ENCODE assay signal across 3 cellular contexts in the genomic region with DNA sequence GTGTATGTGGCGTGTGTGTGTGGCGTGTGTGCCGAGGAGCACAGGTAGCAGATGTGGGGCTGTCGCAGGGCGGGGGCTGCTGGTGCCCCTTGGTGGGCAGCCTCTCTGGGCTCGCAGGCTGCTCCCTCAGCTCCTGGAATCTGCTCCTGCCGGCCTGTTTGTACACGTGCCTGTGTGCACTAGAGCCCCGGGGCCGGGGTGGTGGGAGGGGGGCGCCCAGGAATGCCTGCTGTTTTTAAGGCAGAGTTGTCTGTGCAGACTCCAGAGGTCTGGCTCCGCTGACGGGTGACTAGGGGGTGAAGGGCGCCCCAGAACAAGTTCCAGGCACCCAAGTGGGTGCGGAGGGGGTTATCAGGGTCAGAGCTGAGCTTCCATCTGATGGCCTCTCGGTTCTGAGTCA.
TF ChIP-seq lines count a peak whose summit lies in the region.

No MANE protein-coding gene starts in this region.

TF ChIP-seq in SK-N-SH, 30 proteins besides CTCF, POLR2A, EP300 and RAD21 (continued from another document):
- TF ChIP-seq, protein P1, sequence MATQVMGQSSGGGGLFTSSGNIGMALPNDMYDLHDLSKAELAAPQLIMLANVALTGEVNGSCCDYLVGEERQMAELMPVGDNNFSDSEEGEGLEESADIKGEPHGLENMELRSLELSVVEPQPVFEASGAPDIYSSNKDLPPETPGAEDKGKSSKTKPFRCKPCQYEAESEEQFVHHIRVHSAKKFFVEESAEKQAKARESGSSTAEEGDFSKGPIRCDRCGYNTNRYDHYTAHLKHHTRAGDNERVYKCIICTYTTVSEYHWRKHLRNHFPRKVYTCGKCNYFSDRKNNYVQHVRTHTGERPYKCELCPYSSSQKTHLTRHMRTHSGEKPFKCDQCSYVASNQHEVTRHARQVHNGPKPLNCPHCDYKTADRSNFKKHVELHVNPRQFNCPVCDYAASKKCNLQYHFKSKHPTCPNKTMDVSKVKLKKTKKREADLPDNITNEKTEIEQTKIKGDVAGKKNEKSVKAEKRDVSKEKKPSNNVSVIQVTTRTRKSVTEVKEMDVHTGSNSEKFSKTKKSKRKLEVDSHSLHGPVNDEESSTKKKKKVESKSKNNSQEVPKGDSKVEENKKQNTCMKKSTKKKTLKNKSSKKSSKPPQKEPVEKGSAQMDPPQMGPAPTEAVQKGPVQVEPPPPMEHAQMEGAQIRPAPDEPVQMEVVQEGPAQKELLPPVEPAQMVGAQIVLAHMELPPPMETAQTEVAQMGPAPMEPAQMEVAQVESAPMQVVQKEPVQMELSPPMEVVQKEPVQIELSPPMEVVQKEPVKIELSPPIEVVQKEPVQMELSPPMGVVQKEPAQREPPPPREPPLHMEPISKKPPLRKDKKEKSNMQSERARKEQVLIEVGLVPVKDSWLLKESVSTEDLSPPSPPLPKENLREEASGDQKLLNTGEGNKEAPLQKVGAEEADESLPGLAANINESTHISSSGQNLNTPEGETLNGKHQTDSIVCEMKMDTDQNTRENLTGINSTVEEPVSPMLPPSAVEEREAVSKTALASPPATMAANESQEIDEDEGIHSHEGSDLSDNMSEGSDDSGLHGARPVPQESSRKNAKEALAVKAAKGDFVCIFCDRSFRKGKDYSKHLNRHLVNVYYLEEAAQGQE (IDR thresholded peaks at IDR 0.05; ENCODE audit: low read depth, low read length), result no peak
- TF ChIP-seq, protein P2, sequence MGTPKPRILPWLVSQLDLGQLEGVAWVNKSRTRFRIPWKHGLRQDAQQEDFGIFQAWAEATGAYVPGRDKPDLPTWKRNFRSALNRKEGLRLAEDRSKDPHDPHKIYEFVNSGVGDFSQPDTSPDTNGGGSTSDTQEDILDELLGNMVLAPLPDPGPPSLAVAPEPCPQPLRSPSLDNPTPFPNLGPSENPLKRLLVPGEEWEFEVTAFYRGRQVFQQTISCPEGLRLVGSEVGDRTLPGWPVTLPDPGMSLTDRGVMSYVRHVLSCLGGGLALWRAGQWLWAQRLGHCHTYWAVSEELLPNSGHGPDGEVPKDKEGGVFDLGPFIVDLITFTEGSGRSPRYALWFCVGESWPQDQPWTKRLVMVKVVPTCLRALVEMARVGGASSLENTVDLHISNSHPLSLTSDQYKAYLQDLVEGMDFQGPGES (IDR thresholded peaks at IDR 0.05; ENCODE audit: low read depth, low read length), result no peak
- TF ChIP-seq NFIC (IDR thresholded peaks at IDR 0.05; ENCODE audit: borderline replicate concordance) (no peak), RFX5 (IDR thresholded peaks at IDR 0.05; ENCODE audit: low read length) (no peak), NRF1 (IDR thresholded peaks at IDR 0.05; ENCODE audit: low read depth, low read length) (no peak), JUND (IDR thresholded peaks at IDR 0.05) (no peak), TEAD4 (IDR thresholded peaks at IDR 0.05; ENCODE audit: borderline replicate concordance, insufficient read depth) (no peak), MEF2A (IDR thresholded peaks at IDR 0.05; ENCODE audit: borderline replicate concordance, low read depth) (no peak), YY1 (IDR thresholded peaks at IDR 0.05; ENCODE audit: low read depth) (no peak), EZH2phosphoT487 (IDR thresholded peaks at IDR 0.05; ENCODE audit: borderline replicate concordance, low read depth) (no peak)

TF ChIP-seq in SK-N-SH treated with all-trans-retinoic acid at 6 μM for 48 hours, 23 proteins besides CTCF, POLR2A, EP300 and RAD21 (continued from another document):
- TF ChIP-seq, protein P3, sequence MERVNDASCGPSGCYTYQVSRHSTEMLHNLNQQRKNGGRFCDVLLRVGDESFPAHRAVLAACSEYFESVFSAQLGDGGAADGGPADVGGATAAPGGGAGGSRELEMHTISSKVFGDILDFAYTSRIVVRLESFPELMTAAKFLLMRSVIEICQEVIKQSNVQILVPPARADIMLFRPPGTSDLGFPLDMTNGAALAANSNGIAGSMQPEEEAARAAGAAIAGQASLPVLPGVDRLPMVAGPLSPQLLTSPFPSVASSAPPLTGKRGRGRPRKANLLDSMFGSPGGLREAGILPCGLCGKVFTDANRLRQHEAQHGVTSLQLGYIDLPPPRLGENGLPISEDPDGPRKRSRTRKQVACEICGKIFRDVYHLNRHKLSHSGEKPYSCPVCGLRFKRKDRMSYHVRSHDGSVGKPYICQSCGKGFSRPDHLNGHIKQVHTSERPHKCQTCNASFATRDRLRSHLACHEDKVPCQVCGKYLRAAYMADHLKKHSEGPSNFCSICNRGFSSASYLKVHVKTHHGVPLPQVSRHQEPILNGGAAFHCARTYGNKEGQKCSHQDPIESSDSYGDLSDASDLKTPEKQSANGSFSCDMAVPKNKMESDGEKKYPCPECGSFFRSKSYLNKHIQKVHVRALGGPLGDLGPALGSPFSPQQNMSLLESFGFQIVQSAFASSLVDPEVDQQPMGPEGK (CRISPR knock-in tag; IDR thresholded peaks at IDR 0.05; ENCODE audit: borderline replicate concordance), result no peak
- TF ChIP-seq ZC3H10 (CRISPR knock-in tag; IDR thresholded peaks at IDR 0.05), result no peak
- no peak for TF ChIP-seq GLIS3 (CRISPR knock-in tag; IDR thresholded peaks at IDR 0.05)
- TF ChIP-seq ZNF565 (CRISPR knock-in tag; conservative IDR thresholded peaks at IDR 0.05; ENCODE audit: low read depth), result no peak
- no peak for TF ChIP-seq TOX (CRISPR knock-in tag; IDR thresholded peaks at IDR 0.05; ENCODE audit: borderline replicate concordance)
- no peak for TF ChIP-seq SNAI2 (CRISPR knock-in tag; IDR thresholded peaks at IDR 0.05)
- TF ChIP-seq CSDC2 (CRISPR knock-in tag; IDR thresholded peaks at IDR 0.05), result no peak
- TF ChIP-seq TSHZ2 (CRISPR knock-in tag; IDR thresholded peaks at IDR 0.05), result no peak
- no peak for TF ChIP-seq CREB5 (CRISPR knock-in tag; IDR thresholded peaks at IDR 0.05; ENCODE audit: low read depth)

TF ChIP-seq in GM23338, 12 proteins besides CTCF, POLR2A, EP300 and RAD21 (continued from another document):
- TF ChIP-seq, protein P4, sequence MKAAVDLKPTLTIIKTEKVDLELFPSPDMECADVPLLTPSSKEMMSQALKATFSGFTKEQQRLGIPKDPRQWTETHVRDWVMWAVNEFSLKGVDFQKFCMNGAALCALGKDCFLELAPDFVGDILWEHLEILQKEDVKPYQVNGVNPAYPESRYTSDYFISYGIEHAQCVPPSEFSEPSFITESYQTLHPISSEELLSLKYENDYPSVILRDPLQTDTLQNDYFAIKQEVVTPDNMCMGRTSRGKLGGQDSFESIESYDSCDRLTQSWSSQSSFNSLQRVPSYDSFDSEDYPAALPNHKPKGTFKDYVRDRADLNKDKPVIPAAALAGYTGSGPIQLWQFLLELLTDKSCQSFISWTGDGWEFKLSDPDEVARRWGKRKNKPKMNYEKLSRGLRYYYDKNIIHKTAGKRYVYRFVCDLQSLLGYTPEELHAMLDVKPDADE (IDR thresholded peaks at IDR 0.05), result no peak
- TF ChIP-seq EZH2 (IDR thresholded peaks at IDR 0.05; ENCODE audit: low read depth, unreplicated experiment) (no peak), NANOG (IDR thresholded peaks at IDR 0.05; ENCODE audit: borderline replicate concordance) (no peak), ZNF331 (CRISPR knock-in tag; IDR thresholded peaks at IDR 0.05; ENCODE audit: low read depth) (no peak), EZH2phosphoT487 (IDR thresholded peaks at IDR 0.05; ENCODE audit: unreplicated experiment) (no peak), ZNF114 (CRISPR knock-in tag; IDR thresholded peaks at IDR 0.05) (no peak), STAT1 (IDR thresholded peaks at IDR 0.05; ENCODE audit: unreplicated experiment) (no peak), POLR2AphosphoS5 (IDR thresholded peaks at IDR 0.05; ENCODE audit: low read depth) (no peak), ZNF462 (CRISPR knock-in tag; IDR thresholded peaks at IDR 0.05) (no peak)
TF ChIP-seq in GM23338: peak in this region for 0.
